In the genomic region with DNA sequence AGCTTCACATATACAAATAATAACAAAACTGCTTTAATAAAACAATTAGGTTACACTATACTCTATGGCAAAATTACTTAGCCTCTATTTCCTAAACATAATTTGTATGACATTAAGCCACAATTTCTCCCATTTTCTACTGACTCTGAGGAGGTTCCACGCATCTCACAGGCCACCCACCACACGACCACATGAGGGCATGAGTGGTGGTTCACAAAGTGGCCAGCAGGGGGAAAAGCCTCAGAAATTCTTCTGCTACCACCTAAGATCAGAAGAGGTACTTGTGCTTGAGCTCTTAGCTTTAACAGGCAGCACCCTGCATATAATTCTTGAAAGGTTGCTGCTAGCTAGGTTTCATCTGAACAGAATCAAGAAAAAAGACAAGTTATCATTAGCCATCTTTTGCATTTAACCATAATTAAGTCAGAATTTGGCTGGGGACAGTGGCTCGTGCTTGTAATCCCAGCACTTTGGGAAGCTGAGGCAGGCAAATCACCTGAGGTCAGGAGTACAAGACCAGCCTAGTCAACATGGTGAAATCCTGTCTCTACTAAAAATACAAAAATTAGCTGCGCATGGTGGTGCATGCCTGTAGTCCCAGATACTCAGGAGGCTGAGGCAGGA, we compare ENCODE assay signal across 8 cellular contexts. TPM values are rescaled to one million over a fixed set of nuclear protein-coding genes. Genes with fewer than 3 reads are reported as not detected.
DNase-seq lines count a peak whose midpoint lies in the region; ATAC-seq and TF ChIP-seq lines count a peak whose summit lies in the region.

No MANE protein-coding gene starts in this region.

- DNase-seq in CD4-positive, CD25-positive, alpha-beta regulatory T cell, result peak; percentile 65 to 85 (median 78)
- DNase-seq in NCI-H774 (lab: John Stamatoyannopoulos, UW) (peak; percentile 6), epithelial cell of proximal tubule (ENCODE audit: low read depth) (no peak), omental fat pad (ENCODE audit: low spot score) (no peak), tibial nerve (ENCODE audit: low spot score in 2 of 2) (peak in 1 of 2 donors; percentile 58)
- peak; percentile 86 for DNase-seq in activated CD8-positive, alpha-beta memory T cell treated with anti-CD3 and anti-CD28 coated beads for 24 hours

- no peak for TF ChIP-seq POLR2A in tibial nerve (IDR thresholded peaks at IDR 0.05)

- H3K36me3 ChIP-seq in CD4-positive, CD25-positive, alpha-beta regulatory T cell (ENCODE audit: control insufficient read depth, insufficient read depth, low read length), result peaks cover 66% of the 10 kb centered on the region
- H3K36me3 ChIP-seq in tibial nerve, result peaks cover 0 to 33% (median 0%) of the 10 kb centered on the region in 3 donors

- TF ChIP-seq CTCF in epithelial cell of proximal tubule (conservative IDR thresholded peaks at IDR 0.05; ENCODE audit: low read depth, low read length) (peak; percentile 87), omental fat pad (IDR thresholded peaks at IDR 0.05) (peak in 2 of 3 donors; percentile 55 to 63), tibial nerve (IDR thresholded peaks at IDR 0.05) (peak; percentile 53 to 76 (median 63))

- no peaks in the 10 kb centered on the region for H3K27me3 ChIP-seq in CD4-positive, CD25-positive, alpha-beta regulatory T cell (ENCODE audit: control insufficient read depth, insufficient read depth, low read length)
- H3K27me3 ChIP-seq in tibial nerve, result no peaks in the 10 kb centered on the region

- H3K4me3 Mint-ChIP-seq in CD4-positive, CD25-positive, alpha-beta regulatory T cell, result peak overlapping the region; percentile 22 to 82 (median 74)

- H3K27ac Mint-ChIP-seq in CD4-positive, CD25-positive, alpha-beta regulatory T cell, result peak overlapping the region in 2 of 3 donors; percentile 13 to 48

- H3K4me3 ChIP-seq in CD4-positive, CD25-positive, alpha-beta regulatory T cell (ENCODE audit: low read depth, low read length), result peak overlapping the region; percentile 59
- H3K4me3 ChIP-seq in epithelial cell of proximal tubule (ENCODE audit: low read depth, low read length) (no peak overlapping the region), tibial nerve (no peak overlapping the region)

- no peaks in the 10 kb centered on the region for H3K9me3 Mint-ChIP-seq in CD4-positive, CD25-positive, alpha-beta regulatory T cell

- H3K36me3 Mint-ChIP-seq in CD4-positive, CD25-positive, alpha-beta regulatory T cell, result peaks cover 36% of the 10 kb centered on the region

- peaks cover 74% of the 10 kb centered on the region for H3K4me1 ChIP-seq in CD4-positive, CD25-positive, alpha-beta regulatory T cell (ENCODE audit: control insufficient read depth, insufficient read depth, low read length, poor library complexity, severe bottlenecking)
- H3K4me1 ChIP-seq in tibial nerve, result peaks cover 0 to 20% (median 2%) of the 10 kb centered on the region in 4 donors

- WGBS in tibial nerve, 2 donors, result 50 to 53% methylated on average over 4 of the region's 4 CpGs

- H3K4me1 Mint-ChIP-seq in CD4-positive, CD25-positive, alpha-beta regulatory T cell, result peaks cover 36 to 74% (median 49%) of the 10 kb centered on the region in 4 donors

- peak; percentile 97 to 98 for ATAC-seq in CD4-positive, CD25-positive, alpha-beta regulatory T cell (ENCODE audit: low read depth in 2 of 2)
- ATAC-seq in GM19023 (IDR thresholded peaks at IDR 0.05; ENCODE audit: unreplicated experiment) (peak; percentile 90), HG03175 (IDR thresholded peaks at IDR 0.05; ENCODE audit: unreplicated experiment) (peak; percentile 96), omental fat pad (ENCODE audit: low FRiP score) (no peak)

- no peaks in the 10 kb centered on the region for H3K27me3 Mint-ChIP-seq in CD4-positive, CD25-positive, alpha-beta regulatory T cell

- H3K9me3 ChIP-seq in CD4-positive, CD25-positive, alpha-beta regulatory T cell (ENCODE audit: control insufficient read depth in 2 of 2, low read length in 2 of 2), result no peaks in the 10 kb centered on the region
- no peaks in the 10 kb centered on the region for H3K9me3 ChIP-seq in tibial nerve

- no peak for TF ChIP-seq EP300 in tibial nerve (IDR thresholded peaks at IDR 0.05)

- H3K27ac ChIP-seq in CD4-positive, CD25-positive, alpha-beta regulatory T cell (ENCODE audit: insufficient read depth, low read length, poor library complexity, severe bottlenecking), result peak overlapping the region; percentile 54
- no peak overlapping the region for H3K27ac ChIP-seq in tibial nerve

RNA-seq across cellular contexts. Expression of a gene that starts 7.7 kb away (rescaled TPM):
- total RNA-seq in CD4-positive, CD25-positive, alpha-beta regulatory T cell, result 101 TPM
- polyA plus RNA-seq in CD4-positive, CD25-positive, alpha-beta regulatory T cell, result 100 to 1,000 TPM; 221 to 314 (median 265) TPM
- total RNA-seq in epithelial cell of proximal tubule (0.94 and 1.4 TPM in 2 replicates), omental fat pad (10 to 100 TPM in 3 of 4 donors, 1 to 10 TPM in 1; 9.8 to 40.7 (median 15.1) TPM), tibial nerve (10 to 100 TPM; 10.3 to 13.2 (median 11.9) TPM)

RNA-seq across cellular contexts. Expression of a gene that starts 10.9 kb away (rescaled TPM):
- total RNA-seq in CD4-positive, CD25-positive, alpha-beta regulatory T cell, result 46.5 TPM
- polyA plus RNA-seq in CD4-positive, CD25-positive, alpha-beta regulatory T cell, result 1 to 10 TPM; 5.0 to 8.6 (median 6.8) TPM
- total RNA-seq in epithelial cell of proximal tubule (25.8 and 31.8 TPM in 2 replicates), omental fat pad (10 to 100 TPM; 40.9 to 49.8 (median 46.6) TPM), tibial nerve (10 to 100 TPM; 45.0 to 47.7 (median 47.2) TPM)

RNA-seq across cellular contexts. Expression of a gene that starts 54.5 kb away (rescaled TPM):
- total RNA-seq in CD4-positive, CD25-positive, alpha-beta regulatory T cell, result 4.9 TPM
- not detected for polyA plus RNA-seq in CD4-positive, CD25-positive, alpha-beta regulatory T cell
- total RNA-seq in epithelial cell of proximal tubule, result 0.29 and 1.2 TPM in 2 replicates
- total RNA-seq in omental fat pad, result 1 to 10 TPM; 2.1 to 2.5 (median 2.4) TPM
- total RNA-seq in tibial nerve, result 100 to 1,000 TPM in 3 of 4 donors, 10 to 100 TPM in 1; 53.7 to 342 (median 305) TPM

Comparison
In these comparisons a context has a peak if more than half of its experiments do, and no peak if none do; other contexts are left out.
1. DNase-seq: peak in CD4-positive, CD25-positive, alpha-beta regulatory T cell (3 of 3), NCI-H774 (single experiment) and activated CD8-positive, alpha-beta memory T cell treated with anti-CD3 and anti-CD28 coated beads for 24 hours (single experiment); none in epithelial cell of proximal tubule (single experiment) and omental fat pad (single experiment).
2. Peak in every context shown above with its lines, with median percentiles within 50 percentile points of each other: CTCF ChIP-seq.